Comparison of ENCODE assay signal across 24 cellular contexts in the genomic region with DNA sequence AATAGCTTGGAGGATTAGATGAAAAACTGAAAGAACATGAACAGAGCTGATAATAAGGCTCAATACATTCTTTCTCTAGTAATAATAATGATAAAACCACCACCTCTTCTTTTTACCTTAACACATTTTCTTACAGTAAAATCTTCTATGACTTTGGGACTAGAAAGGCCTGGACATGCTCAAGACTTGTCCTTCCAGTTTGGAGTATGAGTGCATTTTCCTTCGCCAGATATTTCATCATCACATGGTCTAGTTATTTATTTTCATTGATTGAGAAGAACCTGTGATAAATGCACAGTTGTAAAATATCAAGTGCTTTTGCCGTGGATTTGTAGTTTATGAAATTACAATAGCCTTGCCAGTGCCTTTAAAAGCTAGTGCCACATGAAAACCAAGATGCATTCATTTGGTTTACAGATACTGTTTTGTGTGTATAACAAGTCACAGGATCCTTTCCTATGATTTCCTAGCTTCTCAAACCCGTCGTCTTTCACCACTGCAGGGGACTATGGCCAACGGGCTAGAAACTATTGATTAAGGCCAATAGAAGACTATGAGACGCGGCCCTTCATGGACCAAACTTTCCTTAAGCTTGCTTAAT.
A peak's percentile ranks its signal among the peaks of the same experiment; 100 is the strongest.
DNase-seq lines count a peak whose midpoint lies in the region; ATAC-seq, FAIRE-seq and TF ChIP-seq lines count a peak whose summit lies in the region.
"Had no signal": no experiment of that assay in that cellular context is flagged by ENCODE, and none has a peak within 500 bp of the region (broad histone marks: within the 10 kb centered on the region; RNA-seq: fewer than 3 reads in every experiment).

No MANE protein-coding gene starts in this region.

- peaks cover 3% of the 10 kb centered on the region for H3K27me3 Mint-ChIP-seq in GM23338 (ENCODE audit: insufficient read depth, low read depth, poor library complexity)
- H3K27me3 Mint-ChIP-seq: activated T-cell treated with anti-CD3 and anti-CD28 coated beads, Interleukin-2, amount 50 U/mL, for 24 hours had no signal

- no peaks in the 10 kb centered on the region for H3K27me3 ChIP-seq in GM23338 (ENCODE audit: insufficient read depth)
- no peaks in the 10 kb centered on the region for H3K27me3 ChIP-seq in PC-9 (ENCODE audit: insufficient read depth, low read depth)
- H3K27me3 ChIP-seq in pancreas, result no peaks in the 10 kb centered on the region
- no peaks in the 10 kb centered on the region for H3K27me3 ChIP-seq in HAP-1 (ENCODE audit: low read depth)
- H3K27me3 ChIP-seq in thyroid gland, result no peaks in the 10 kb centered on the region
- H3K27me3 ChIP-seq: BLaER1 treated with 17β-estradiol and CSF1 and Interleukin-3, amounts not matched to agents 10 nM and 100 nM; sigmoid colon; tibial nerve had no signal

- no peak overlapping the region for H3K27ac Mint-ChIP-seq in GM23338
- H3K27ac Mint-ChIP-seq: activated T-cell treated with anti-CD3 and anti-CD28 coated beads, Interleukin-2, amount 50 U/mL, for 24 hours had no signal

- no TSS peak for BruUV-seq in PC-9 (replicated peaks; lab: Mats Ljungman, UMichigan)

- ATAC-seq in GM23338, result no peak
- ATAC-seq in pancreas, result peak; percentile 59 to 76 (median 68)
- ATAC-seq: Right ventricle myocardium inferior had no signal

- H3K4me3 ChIP-seq in GM23338 (no peak overlapping the region), PC-9 (no peak overlapping the region), pancreas (no peak overlapping the region), HAP-1 (no peak overlapping the region), thyroid gland (replicated peaks in 1 of 3) (no peak overlapping the region)
- H3K4me3 ChIP-seq: BLaER1 treated with 17β-estradiol and CSF1 and Interleukin-3, amounts not matched to agents 10 nM and 100 nM; sigmoid colon; tibial nerve had no signal

- H4K20me1 ChIP-seq in GM23338 (replicated peaks; ENCODE audit: insufficient read depth) (no peaks in the 10 kb centered on the region), PC-9 (ENCODE audit: insufficient read depth) (no peaks in the 10 kb centered on the region)
- H4K20me1 ChIP-seq: BLaER1 treated with 17β-estradiol and CSF1 and Interleukin-3, amounts not matched to agents 10 nM and 100 nM had no signal

- no peak for TF ChIP-seq POLR2A in thyroid gland (IDR thresholded peaks at IDR 0.05)

- no peaks in the 10 kb centered on the region for H3K9me2 ChIP-seq in GM23338 (ENCODE audit: insufficient read depth)
- no peaks in the 10 kb centered on the region for H3K9me2 ChIP-seq in PC-9 (ENCODE audit: insufficient read depth)

- CTCF ChIA-PET in PC-9 (lab: Charles Lee), result interaction anchor here (0.6 to 0.7 kb wide), 2 partner anchors 43 to 77 kb away, joined by 3 to 4 read pairs; no protein-coding TSS in a partner anchor

- POLR2A ChIA-PET in PC-9 (lab: Charles Lee; ENCODE audit: unreplicated experiment), result no interaction called here

- no peak for FAIRE-seq in pancreas (lab: Jason Lieb, UNC)
- FAIRE-seq: GM19239 had no signal

- H3K9me3 Mint-ChIP-seq in GM23338, result no peaks in the 10 kb centered on the region
- H3K9me3 Mint-ChIP-seq: activated T-cell treated with anti-CD3 and anti-CD28 coated beads, Interleukin-2, amount 50 U/mL, for 24 hours; neural crest cell had no signal

- intact Hi-C loops in PC-9 (cut with micrococcal nuclease; ENCODE audit: unreplicated experiment) (no loop called here), pancreas (cut with DNase I) (no loop called here), thyroid gland (cut with DNase I) (no loop called here)

- H2AFZ ChIP-seq in GM23338 (peak overlapping the region; percentile 88), PC-9 (0 out of 2 replicates have a peak overlapping the region, but pooled peaks have one; percentile 29)

- peaks cover 4% of the 10 kb centered on the region; the same call in 1 of the 3 replicates for H3K36me3 Mint-ChIP-seq in GM23338 (ENCODE audit: low read depth)

- DNase-seq in GM23338 (ENCODE audit: low spot score), result no peak
- peak in 1 of 2 experiments; percentile 76 for DNase-seq in PC-9
- no peak for DNase-seq in epithelial cell of prostate (ENCODE audit: low read depth, low spot score)
- DNase-seq in pancreas, result no peak
- no peak for DNase-seq in ureter (ENCODE audit: low spot score)
- DNase-seq in HAP-1 (ENCODE audit: low spot score in 2 of 2), result no peak
- no peak for DNase-seq in RKO (ENCODE audit: low spot score)
- DNase-seq in thyroid gland, result no peak
- DNase-seq: activated CD4-positive, alpha-beta T cell treated with anti-CD3 and anti-CD28 coated beads for 48 hours; activated gamma-delta T cell; activated T-cell treated with anti-CD3 and anti-CD28 coated beads, Interleukin-2, amount 50 U/mL, for 24 hours; cerebellar nuclear complex; COR-L47; Karpas-422; MV-4-11; NCI-H146; sigmoid colon; stimulated activated naive CD4-positive, alpha-beta T cell treated with Interleukin-2 at 50 U/mL for 16 hours; WERI-Rb-1 had no signal

- H3K79me2 ChIP-seq in GM23338 (replicated peaks; ENCODE audit: insufficient read depth) (no peaks in the 10 kb centered on the region), PC-9 (ENCODE audit: low read depth) (no peaks in the 10 kb centered on the region)

- no peaks in the 10 kb centered on the region for H3F3A ChIP-seq in GM23338 (replicated peaks; ENCODE audit: low read depth)
- peaks cover 26% of the 10 kb centered on the region; the same call in 1 of the 2 replicates for H3F3A ChIP-seq in PC-9 (ENCODE audit: insufficient read depth, low read depth)

- H3K27ac ChIP-seq in GM23338 (ENCODE audit: low read depth) (no peak overlapping the region), PC-9 (peak overlapping the region; percentile 31), epithelial cell of prostate (peak overlapping the region; percentile 92), pancreas (peak overlapping the region in 1 of 4 donors; percentile 21), thyroid gland (no peak overlapping the region)
- H3K27ac ChIP-seq: BLaER1 treated with 17β-estradiol and CSF1 and Interleukin-3, amounts not matched to agents 10 nM and 100 nM; sigmoid colon; tibial nerve; WERI-Rb-1 had no signal

- no peaks in the 10 kb centered on the region for H3K9me3 ChIP-seq in PC-9 (ENCODE audit: insufficient read depth, low read depth)
- H3K9me3 ChIP-seq in pancreas, result no peaks in the 10 kb centered on the region
- H3K9me3 ChIP-seq in HAP-1, result no peaks in the 10 kb centered on the region
- no peaks in the 10 kb centered on the region for H3K9me3 ChIP-seq in thyroid gland
- H3K9me3 ChIP-seq: sigmoid colon, tibial nerve had no signal

- no peak overlapping the region for H3K4me2 ChIP-seq in GM23338
- peak overlapping the region; percentile 45 for H3K4me2 ChIP-seq in PC-9
- H3K4me2 ChIP-seq: BLaER1 treated with 17β-estradiol and CSF1 and Interleukin-3, amounts not matched to agents 10 nM and 100 nM had no signal

- no peaks in the 10 kb centered on the region for H3K36me3 ChIP-seq in GM23338 (ENCODE audit: insufficient read depth)
- H3K36me3 ChIP-seq in PC-9 (ENCODE audit: low read depth), result no peaks in the 10 kb centered on the region
- no peaks in the 10 kb centered on the region for H3K36me3 ChIP-seq in pancreas
- no peaks in the 10 kb centered on the region for H3K36me3 ChIP-seq in HAP-1 (replicated peaks)
- no peaks in the 10 kb centered on the region for H3K36me3 ChIP-seq in thyroid gland
- H3K36me3 ChIP-seq: BLaER1 treated with 17β-estradiol and CSF1 and Interleukin-3, amounts not matched to agents 10 nM and 100 nM; sigmoid colon; tibial nerve; WERI-Rb-1 had no signal

- H3K4me1 Mint-ChIP-seq in GM23338, result peaks cover 26% of the 10 kb centered on the region

- no peak overlapping the region for H3K4me3 Mint-ChIP-seq in GM23338
- H3K4me3 Mint-ChIP-seq: activated T-cell treated with anti-CD3 and anti-CD28 coated beads, Interleukin-2, amount 50 U/mL, for 24 hours; neural crest cell had no signal

- TF ChIP-seq CTCF in GM23338 (conservative IDR thresholded peaks at IDR 0.05; ENCODE audit: low read depth in 2 of 2) (no peak), PC-9 (conservative IDR thresholded peaks at IDR 0.05) (no peak), pancreas (IDR thresholded peaks at IDR 0.05) (no peak), thyroid gland (IDR thresholded peaks at IDR 0.05) (no peak)

- H3K4me1 ChIP-seq in GM23338 (ENCODE audit: insufficient read depth) (peaks cover 22% of the 10 kb centered on the region), PC-9 (replicated peaks; ENCODE audit: insufficient read depth) (peaks cover 49% of the 10 kb centered on the region), pancreas (peaks cover 7 to 9% (median 8%) of the 10 kb centered on the region in 3 donors), HAP-1 (peaks cover 26% of the 10 kb centered on the region), thyroid gland (peaks cover 6 to 11% of the 10 kb centered on the region in 2 donors)
- H3K4me1 ChIP-seq: sigmoid colon had no signal

- in situ Hi-C loops in HAP-1 (cut with MboI; ENCODE audit: low sequenced_read_pairs), result no loop called here

- WGBS in pancreas, 2 donors, result 48 to 54% methylated on average over 7 of the region's 7 CpGs
- WGBS in thyroid gland, 2 donors, result 89 to 90% methylated on average over 7 of the region's 7 CpGs

TF ChIP-seq in GM23338, 12 proteins besides CTCF, POLR2A, EP300 and RAD21 (continues in another document):
- no peak for TF ChIP-seq ZNF114 (CRISPR knock-in tag; IDR thresholded peaks at IDR 0.05)

Comparison
In these comparisons a context has a peak if more than half of its experiments do, and no peak if none do; other contexts are left out.
1. H3K27ac ChIP-seq: peak in PC-9 (single experiment) and epithelial cell of prostate (single experiment); none in GM23338 (single experiment) and thyroid gland (0 of 3).